ENCODE assay signal across 8 cellular contexts in genomic region chr17:50055426-50056216, GRCh38. TPM values are rescaled to one million over a fixed set of nuclear protein-coding genes. Genes with fewer than 3 reads are reported as not detected.
DNase-seq lines count a peak whose midpoint lies in the region; ATAC-seq and TF ChIP-seq lines count a peak whose summit lies in the region.

TSS of gene ITGA3 (plus strand) at chr17:50056110. CDS start at chr17:50056440, 330 bp downstream.

- POLR2A ChIA-PET in HCT116 (lab: Charles Lee): interaction anchor here (0.7 to 6.8 kb wide), 19 partner anchors 8 to 208 kb away, joined by 3 to 99 read pairs (median 5); partner anchors contain the start of gene PDK2
- POLR2A ChIA-PET in activated CD4-positive, alpha-beta T cell treated with anti-CD3 and anti-CD28 coated beads, Interleukin-2, amount 10 ng/mL, durations not matched to agents 7 days and 5 days (lab: Charles Lee): no interaction called here

- H3K4me3 ChIP-seq in HCT116 (replicated peaks in 1 of 2; ENCODE audit: low read depth in 1 of 2, low read length in 2 of 2): peak within 1 kb of the TSS; percentile 82 to 88

- H3K27ac ChIP-seq in HCT116 (ENCODE audit: low read depth, low read length): peak within 1 kb of the TSS; percentile 93

- H3K4me1 Mint-ChIP-seq in activated CD4-positive, alpha-beta T cell treated with anti-CD3 and anti-CD28 coated beads, Interleukin-2, amount 10 ng/mL, durations not matched to agents 7 days and 5 days: peaks cover 41% of the 10 kb centered on the region

- no peaks in the 10 kb centered on the region for H3K27me3 ChIP-seq in HCT116 (ENCODE audit: insufficient read depth, low read length)

- H3K9ac ChIP-seq in HCT116 (ENCODE audit: low read length): peak within 1 kb of the TSS; percentile 82

- H3K27me3 Mint-ChIP-seq in activated CD4-positive, alpha-beta T cell treated with anti-CD3 and anti-CD28 coated beads, Interleukin-2, amount 10 ng/mL, durations not matched to agents 7 days and 5 days: peaks cover 11% of the 10 kb centered on the region

- H2AFZ ChIP-seq in HCT116 (ENCODE audit: low read depth, low read length, poor library complexity, severe bottlenecking): no peak within 1 kb of the TSS

- H3K4me2 ChIP-seq in HCT116 (ENCODE audit: low read length): peak within 1 kb of the TSS; percentile 87

- H3K4me3 Mint-ChIP-seq in activated CD4-positive, alpha-beta T cell treated with anti-CD3 and anti-CD28 coated beads, Interleukin-2, amount 10 ng/mL, durations not matched to agents 7 days and 5 days: peak within 1 kb of the TSS; percentile 84

- no peak for TF ChIP-seq POLR2A in HCT116 (IDR thresholded peaks at IDR 0.05; ENCODE audit: borderline replicate concordance, extremely low read depth, insufficient read depth, insufficient read length)

- H3K36me3 ChIP-seq in HCT116 (ENCODE audit: control insufficient read depth in 1 of 2, insufficient read depth in 2 of 2, low read length in 2 of 2): peaks cover 0 to 12% of the 10 kb centered on the region in 2 experiments; a peak in 1 of 4 replicates

- H3K4me1 ChIP-seq in HCT116 (ENCODE audit: control insufficient read depth in 1 of 2, insufficient read depth in 2 of 2, low read length in 2 of 2): peaks cover 76 to 86% of the 10 kb centered on the region in 2 experiments

- H3K79me2 ChIP-seq in HCT116 (ENCODE audit: insufficient read depth, low read length): peaks cover 48% of the 10 kb centered on the region

- H3K9me3 Mint-ChIP-seq in activated CD4-positive, alpha-beta T cell treated with anti-CD3 and anti-CD28 coated beads, Interleukin-2, amount 10 ng/mL, durations not matched to agents 7 days and 5 days: no peaks in the 10 kb centered on the region

- TF ChIP-seq RAD21 in HCT116 (IDR thresholded peaks at IDR 0.05; ENCODE audit: low read depth): no peak

- intact Hi-C loops in HCT116 (cut with micrococcal nuclease): loop anchor here (1.0 to 2.0 kb wide), 2 partner anchors 28 to 31 kb away; no protein-coding TSS in a partner anchor
- intact Hi-C loops in left colon (cut with DNase I, micrococcal nuclease): no loop called here

- CTCF ChIA-PET in HCT116 (lab: Charles Lee): interaction anchor here (0.6 to 3.5 kb wide), 11 partner anchors 8 to 486 kb away, joined by 3 to 28 read pairs (median 4); no protein-coding TSS in a partner anchor
- CTCF ChIA-PET in activated CD4-positive, alpha-beta T cell treated with anti-CD3 and anti-CD28 coated beads, Interleukin-2, amount 10 ng/mL, durations not matched to agents 7 days and 5 days (lab: Charles Lee): interaction anchor here (0.9 to 2.8 kb wide), 13 partner anchors 10 to 83 kb away, joined by 3 to 10 read pairs (median 4); partner anchors contain the start of gene PDK2

- H3K9me3 ChIP-seq in HCT116 (ENCODE audit: control insufficient read depth in 1 of 2, insufficient read depth in 1 of 2, low read depth in 1 of 2, low read length in 2 of 2): no peaks in the 10 kb centered on the region

- peak; percentile 77 for DNase-seq in COLO668 (lab: John Stamatoyannopoulos, UW; ENCODE audit: unreplicated experiment)
- peak; percentile 98 for DNase-seq in HCT116 (ENCODE audit: low read depth, low spot score)
- DNase-seq in NCI-H2196 (lab: John Stamatoyannopoulos, UW; ENCODE audit: unreplicated experiment): peak; percentile 94
- peak; percentile 62 for DNase-seq in activated CD4-positive, alpha-beta T cell treated with anti-CD3 and anti-CD28 coated beads, Interleukin-2, amount 10 ng/mL, durations not matched to agents 7 days and 5 days
- DNase-seq in dedifferentiated amniotic fluid mesenchymal stem cell (ENCODE audit: extremely low spot score): peak; percentile 68
- DNase-seq in left colon: peak; percentile 88
- DNase-seq in stimulated activated CD4-positive, alpha-beta T cell treated with anti-CD3 and anti-CD28 coated beads, Interleukin-1b, Interleukin-23, amount 100 ng/mL, for 4 hours (ENCODE audit: low read depth in 2 of 2): peak; percentile 40 to 62

- peak within 1 kb of the TSS; percentile 71 for H3K27ac Mint-ChIP-seq in activated CD4-positive, alpha-beta T cell treated with anti-CD3 and anti-CD28 coated beads, Interleukin-2, amount 10 ng/mL, durations not matched to agents 7 days and 5 days

- H3K36me3 Mint-ChIP-seq in activated CD4-positive, alpha-beta T cell treated with anti-CD3 and anti-CD28 coated beads, Interleukin-2, amount 10 ng/mL, durations not matched to agents 7 days and 5 days (ENCODE audit: low read depth): no peaks in the 10 kb centered on the region

- no peaks in the 10 kb centered on the region for H4K20me1 ChIP-seq in HCT116 (ENCODE audit: insufficient read depth)

- BruUV-seq in HCT116 (replicated peaks; lab: Mats Ljungman, UMichigan): TSS peak; percentile 50

- peak; percentile 61 for ATAC-seq in HCT116
- peak; percentile 71 for ATAC-seq in left colon
- ATAC-seq in GM19452 (IDR thresholded peaks at IDR 0.05; ENCODE audit: unreplicated experiment): no peak

- TF ChIP-seq CTCF in HCT116 (IDR thresholded peaks at IDR 0.05 in 2 of 3, conservative IDR thresholded peaks at IDR 0.05 in 1 of 3; ENCODE audit: borderline replicate concordance in 1 of 3, insufficient read depth in 1 of 3, low read depth in 2 of 3, low read length in 2 of 3): no peak

- RAD21 ChIA-PET in HCT116 (lab: Charles Lee; ENCODE audit: low non-redundant PET in 1 of 2, low total read pairs in 2 of 2, uncharacterized antibody in 2 of 2, unreplicated experiment in 2 of 2): interaction anchor here (0.6 to 1.9 kb wide), 9 partner anchors 9 to 57 kb away, joined by 3 to 12 read pairs (median 4); no protein-coding TSS in a partner anchor

- no peaks in the 10 kb centered on the region for H3K9me2 ChIP-seq in HCT116 (ENCODE audit: insufficient read depth)

TF ChIP-seq in HCT116, 20 proteins besides CTCF, POLR2A, EP300 and RAD21:
- TF ChIP-seq POLR2AphosphoS5 (IDR thresholded peaks at IDR 0.05; ENCODE audit: low read depth, low read length): peak; percentile 57; the same call in 1 of the 2 replicates
- TF ChIP-seq JUND (IDR thresholded peaks at IDR 0.05): no peak
- TF ChIP-seq EGR1 (IDR thresholded peaks at IDR 0.05; ENCODE audit: low read depth): no peak
- no peak for TF ChIP-seq ATF3 (IDR thresholded peaks at IDR 0.05)
- TF ChIP-seq MAX (IDR thresholded peaks at IDR 0.05): no peak
- no peak for TF ChIP-seq SRF (IDR thresholded peaks at IDR 0.05; ENCODE audit: low read depth)
- TF ChIP-seq TCF7L2 (IDR thresholded peaks at IDR 0.05; ENCODE audit: borderline replicate concordance, extremely low read depth, insufficient read depth, insufficient read length): peak; percentile 74
- TF ChIP-seq SIN3A (IDR thresholded peaks at IDR 0.05; ENCODE audit: low read depth): no peak
- no peak for TF ChIP-seq CEBPB (IDR thresholded peaks at IDR 0.05; ENCODE audit: low read depth)
- TF ChIP-seq ZBTB33 (IDR thresholded peaks at IDR 0.05; ENCODE audit: extremely low read depth, insufficient replicate concordance, low read length): peak; percentile 62

RNA-seq across cellular contexts. Expression of gene ITGA3, which starts in this region (rescaled TPM):
- total RNA-seq in HCT116 (2021; ENCODE audit: unreplicated experiment): 392 TPM
- polyA plus RNA-seq in HCT116 (2012): 522 and 560 TPM in 2 replicates
- 1 to 10 TPM; 5.8 to 7.9 TPM for total RNA-seq in activated CD4-positive, alpha-beta T cell treated with anti-CD3 and anti-CD28 coated beads, Interleukin-2, amount 10 ng/mL, durations not matched to agents 7 days and 5 days
- total RNA-seq in left colon: 100 to 1,000 TPM; 130 to 170 TPM

Comparison
In these comparisons a context has a peak if more than half of its experiments do, and no peak if none do; other contexts are left out.
1. RNA of gene ITGA3 (total RNA-seq): 392 TPM in HCT116 (single experiment) and 130 to 170 TPM in left colon; 5.8 to 7.9 TPM in activated CD4-positive, alpha-beta T cell treated with anti-CD3 and anti-CD28 coated beads, Interleukin-2, amount 10 ng/mL, durations not matched to agents 7 days and 5 days; every median in the first group is over 10 times any median in the second.
2. Peak in every context shown above with its lines, with median percentiles within 50 percentile points of each other: DNase-seq.